In the genomic region with DNA sequence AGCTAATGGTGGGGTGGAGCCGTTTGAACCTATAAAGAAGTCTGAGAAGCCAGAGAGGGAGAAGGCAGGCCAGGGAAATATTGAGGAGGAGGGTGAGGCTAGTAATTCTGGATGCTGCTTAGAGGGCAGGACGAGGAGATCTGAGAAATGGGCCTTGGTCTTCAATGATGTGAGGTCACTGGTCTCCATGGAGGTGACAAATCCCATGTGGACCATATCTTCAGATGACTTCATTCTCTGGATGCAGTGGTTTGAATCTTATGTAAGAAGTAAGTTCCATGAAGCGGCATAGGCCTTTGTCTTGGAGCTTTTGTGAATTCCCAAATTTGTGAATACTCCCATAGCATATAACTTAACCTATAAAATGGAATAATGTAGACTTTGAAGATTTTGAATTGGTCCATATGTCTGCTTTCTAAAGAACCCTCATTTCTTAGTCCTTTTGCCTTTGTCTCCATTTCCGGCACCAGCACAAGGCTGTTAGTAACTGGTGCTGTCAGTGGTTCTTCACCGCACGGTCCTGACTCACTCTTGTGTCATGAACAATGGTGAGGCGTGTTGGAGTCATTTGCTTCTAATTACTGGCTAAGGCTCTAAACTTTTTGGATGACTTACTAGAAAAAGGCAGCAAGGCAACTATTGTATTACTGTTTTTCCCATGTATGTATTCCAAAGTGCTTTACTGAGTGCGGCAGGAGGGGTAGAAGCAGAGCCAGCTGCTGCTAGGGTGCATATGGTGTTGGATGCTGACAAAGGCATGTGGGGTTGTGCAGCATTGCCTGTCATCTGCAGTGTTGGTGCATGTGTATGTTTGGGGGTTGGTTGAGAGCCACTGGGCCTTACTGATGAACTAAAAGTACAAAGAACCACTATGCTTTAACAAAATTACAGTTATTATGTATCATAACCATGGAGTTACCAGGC, we compare ENCODE assay signal across 10 cellular contexts. TPM values are rescaled to one million over a fixed set of nuclear protein-coding genes. Genes with fewer than 3 reads are reported as not detected.
A peak's percentile ranks its signal among the peaks of the same experiment; 100 is the strongest.
DNase-seq lines count a peak whose midpoint lies in the region; ATAC-seq and TF ChIP-seq lines count a peak whose summit lies in the region.
"Had no signal": no experiment of that assay in that cellular context is flagged by ENCODE, and none has a peak within 500 bp of the region (broad histone marks: within the 10 kb centered on the region; RNA-seq: fewer than 3 reads in every experiment).

No MANE protein-coding gene starts in this region.

- 30% methylated on average over 7 of the region's 8 CpGs for WGBS in mesenchymal stem cell

- peaks cover 7% of the 10 kb centered on the region for H3K4me1 ChIP-seq in mesenchymal stem cell (ENCODE audit: control insufficient read depth, insufficient read depth, low read depth, low read length)

- no peak overlapping the region for H2BK5ac ChIP-seq in mesenchymal stem cell (ENCODE audit: low read depth, low read length, poor library complexity, severe bottlenecking)

- peak overlapping the region in 1 of 2 experiments; percentile 9 for H2BK12ac ChIP-seq in mesenchymal stem cell (ENCODE audit: low read length in 2 of 2)

- peak overlapping the region in 1 of 2 experiments; percentile 55 for H3K18ac ChIP-seq in mesenchymal stem cell (ENCODE audit: low read depth in 1 of 2, low read length in 2 of 2)

- no peak overlapping the region for H2AK5ac ChIP-seq in mesenchymal stem cell (ENCODE audit: low read length, severe bottlenecking)

- H3K79me1 ChIP-seq in mesenchymal stem cell (replicated peaks; ENCODE audit: low read length, poor library complexity, severe bottlenecking) = peaks cover 18% of the 10 kb centered on the region

- no peaks in the 10 kb centered on the region for H3K27me3 ChIP-seq in mesenchymal stem cell (ENCODE audit: control insufficient read depth in 1 of 2, insufficient read depth in 1 of 2, low read length in 2 of 2)

- H3K23ac ChIP-seq in mesenchymal stem cell (ENCODE audit: low read length in 2 of 2) = no peak overlapping the region

- H3K4ac ChIP-seq in mesenchymal stem cell (ENCODE audit: low read depth in 1 of 2, low read length in 2 of 2) = no peak overlapping the region

- H3K4me3 ChIP-seq in choroid plexus epithelial cell (ENCODE audit: low read depth, low read length) = no peak overlapping the region
- H3K4me3 ChIP-seq in mesenchymal stem cell (ENCODE audit: insufficient read depth in 1 of 2, low read depth in 1 of 2, low read length in 2 of 2) = peak overlapping the region in 1 of 2 experiments; percentile 36
- H3K4me3 ChIP-seq: SK-N-MC had no signal

- no peaks in the 10 kb centered on the region for H3K36me3 ChIP-seq in mesenchymal stem cell (ENCODE audit: control insufficient read depth in 1 of 2, insufficient read depth in 2 of 2, low read depth in 1 of 2, low read length in 2 of 2)

- no peaks in the 10 kb centered on the region for H3K9me3 ChIP-seq in mesenchymal stem cell (ENCODE audit: control insufficient read depth, low read length)

- DNase-seq in AG08395 (ENCODE audit: low spot score) = peak; percentile 90
- peak; percentile 95 for DNase-seq in M059J (ENCODE audit: low read depth)
- peak; percentile 77 for DNase-seq in choroid plexus epithelial cell (ENCODE audit: low read depth)
- peak; percentile 87 for DNase-seq in mesenchymal stem cell
- DNase-seq in NCI-H82 (lab: John Stamatoyannopoulos, UW) = no peak
- no peak for DNase-seq in NCI-H774 (lab: John Stamatoyannopoulos, UW)
- DNase-seq in NCI-H510A treated with DMSO at 0.1 percent for 48 hours (lab: John Stamatoyannopoulos, UW) = no peak
- DNase-seq: activated T-cell treated with anti-CD3 and anti-CD28 coated beads, Interleukin-2, amount 50 U/mL, for 1 hour had no signal

- no peak overlapping the region for H2BK15ac ChIP-seq in mesenchymal stem cell (ENCODE audit: low read depth, poor library complexity, severe bottlenecking)

- no peak overlapping the region for H2AFZ ChIP-seq in mesenchymal stem cell (ENCODE audit: low read depth, low read length)

- H3K14ac ChIP-seq in mesenchymal stem cell (ENCODE audit: low read length in 2 of 2) = no peak overlapping the region

- H2BK120ac ChIP-seq in mesenchymal stem cell (ENCODE audit: low read depth, low read length) = no peak overlapping the region

- no peak for ATAC-seq in GM18870 (IDR thresholded peaks at IDR 0.05; ENCODE audit: unreplicated experiment)

- H4K8ac ChIP-seq in mesenchymal stem cell (ENCODE audit: low read length) = peak overlapping the region; percentile 62

- no peak overlapping the region for H3K27ac ChIP-seq in mesenchymal stem cell (ENCODE audit: low read length, poor library complexity, severe bottlenecking)
- H3K27ac ChIP-seq: SK-N-MC had no signal

- H3K4me2 ChIP-seq in mesenchymal stem cell (ENCODE audit: low read length, poor library complexity, severe bottlenecking) = no peak overlapping the region

- no peak overlapping the region for H4K91ac ChIP-seq in mesenchymal stem cell (ENCODE audit: low read length)

- peak overlapping the region; percentile 77 for H3K9ac ChIP-seq in mesenchymal stem cell (ENCODE audit: low read length)

- TF ChIP-seq CTCF in choroid plexus epithelial cell (conservative IDR thresholded peaks at IDR 0.05; ENCODE audit: low read depth, low read length) = no peak

RNA-seq across cellular contexts. Expression of a gene that starts 54.0 kb away (rescaled TPM):
- 7.3 and 19.2 TPM in 2 replicates for total RNA-seq in M059J (2014; rRNA removed; shearing (Covaris generic))
- 5.9 TPM for polyA plus RNA-seq in mesenchymal stem cell (2013, experiment 1 of 2)
- polyA plus RNA-seq in mesenchymal stem cell (2013, experiment 2 of 2) = 6.0 TPM

Comparison
In these comparisons a context has a peak if more than half of its experiments do, and no peak if none do; other contexts are left out.
1. DNase-seq: peak in AG08395 (single experiment), M059J (single experiment), choroid plexus epithelial cell (single experiment) and mesenchymal stem cell (single experiment); none in NCI-H82 (single experiment), NCI-H774 (single experiment) and NCI-H510A treated with DMSO at 0.1 percent for 48 hours (single experiment).